In the genomic region with DNA sequence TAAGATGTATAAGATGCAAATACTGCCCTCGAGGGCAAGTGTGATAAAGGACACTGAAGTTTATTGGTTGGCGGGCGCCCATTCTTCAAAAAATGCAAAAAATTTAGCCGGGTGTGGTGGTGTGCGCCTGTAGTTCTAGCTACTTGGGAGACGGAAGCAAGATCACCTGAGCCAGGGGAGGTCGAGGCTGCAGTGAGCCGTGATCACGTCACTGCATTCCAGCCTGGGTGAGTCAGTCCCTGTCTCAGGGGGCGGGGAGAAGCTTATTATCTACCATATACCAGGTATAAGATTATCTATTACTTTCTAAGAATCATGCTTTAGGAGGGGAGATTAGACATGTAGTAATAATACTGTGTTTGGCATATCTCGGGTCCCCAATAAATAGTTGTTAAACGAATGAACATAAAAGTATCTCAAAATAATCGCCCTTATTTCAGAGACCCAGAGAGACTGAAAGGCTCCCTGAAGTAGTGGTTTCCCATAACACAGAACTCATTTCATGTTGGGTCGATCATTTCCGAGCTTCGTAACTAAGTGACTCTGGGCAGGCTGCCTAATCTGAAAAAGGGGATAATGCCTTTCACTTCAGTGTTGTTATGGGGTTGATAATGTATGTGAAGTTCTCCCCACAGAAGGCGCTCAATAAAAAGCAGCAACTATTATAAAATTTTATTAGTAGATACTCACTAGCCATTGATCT, we compare ENCODE assay signal across 1 cellular context.
TF ChIP-seq lines count a peak whose summit lies in the region.

No MANE protein-coding gene starts in this region.

TF ChIP-seq in K562, 482 proteins besides CTCF, POLR2A, EP300 and RAD21 (continued from another document):
- TF ChIP-seq, protein P1, sequence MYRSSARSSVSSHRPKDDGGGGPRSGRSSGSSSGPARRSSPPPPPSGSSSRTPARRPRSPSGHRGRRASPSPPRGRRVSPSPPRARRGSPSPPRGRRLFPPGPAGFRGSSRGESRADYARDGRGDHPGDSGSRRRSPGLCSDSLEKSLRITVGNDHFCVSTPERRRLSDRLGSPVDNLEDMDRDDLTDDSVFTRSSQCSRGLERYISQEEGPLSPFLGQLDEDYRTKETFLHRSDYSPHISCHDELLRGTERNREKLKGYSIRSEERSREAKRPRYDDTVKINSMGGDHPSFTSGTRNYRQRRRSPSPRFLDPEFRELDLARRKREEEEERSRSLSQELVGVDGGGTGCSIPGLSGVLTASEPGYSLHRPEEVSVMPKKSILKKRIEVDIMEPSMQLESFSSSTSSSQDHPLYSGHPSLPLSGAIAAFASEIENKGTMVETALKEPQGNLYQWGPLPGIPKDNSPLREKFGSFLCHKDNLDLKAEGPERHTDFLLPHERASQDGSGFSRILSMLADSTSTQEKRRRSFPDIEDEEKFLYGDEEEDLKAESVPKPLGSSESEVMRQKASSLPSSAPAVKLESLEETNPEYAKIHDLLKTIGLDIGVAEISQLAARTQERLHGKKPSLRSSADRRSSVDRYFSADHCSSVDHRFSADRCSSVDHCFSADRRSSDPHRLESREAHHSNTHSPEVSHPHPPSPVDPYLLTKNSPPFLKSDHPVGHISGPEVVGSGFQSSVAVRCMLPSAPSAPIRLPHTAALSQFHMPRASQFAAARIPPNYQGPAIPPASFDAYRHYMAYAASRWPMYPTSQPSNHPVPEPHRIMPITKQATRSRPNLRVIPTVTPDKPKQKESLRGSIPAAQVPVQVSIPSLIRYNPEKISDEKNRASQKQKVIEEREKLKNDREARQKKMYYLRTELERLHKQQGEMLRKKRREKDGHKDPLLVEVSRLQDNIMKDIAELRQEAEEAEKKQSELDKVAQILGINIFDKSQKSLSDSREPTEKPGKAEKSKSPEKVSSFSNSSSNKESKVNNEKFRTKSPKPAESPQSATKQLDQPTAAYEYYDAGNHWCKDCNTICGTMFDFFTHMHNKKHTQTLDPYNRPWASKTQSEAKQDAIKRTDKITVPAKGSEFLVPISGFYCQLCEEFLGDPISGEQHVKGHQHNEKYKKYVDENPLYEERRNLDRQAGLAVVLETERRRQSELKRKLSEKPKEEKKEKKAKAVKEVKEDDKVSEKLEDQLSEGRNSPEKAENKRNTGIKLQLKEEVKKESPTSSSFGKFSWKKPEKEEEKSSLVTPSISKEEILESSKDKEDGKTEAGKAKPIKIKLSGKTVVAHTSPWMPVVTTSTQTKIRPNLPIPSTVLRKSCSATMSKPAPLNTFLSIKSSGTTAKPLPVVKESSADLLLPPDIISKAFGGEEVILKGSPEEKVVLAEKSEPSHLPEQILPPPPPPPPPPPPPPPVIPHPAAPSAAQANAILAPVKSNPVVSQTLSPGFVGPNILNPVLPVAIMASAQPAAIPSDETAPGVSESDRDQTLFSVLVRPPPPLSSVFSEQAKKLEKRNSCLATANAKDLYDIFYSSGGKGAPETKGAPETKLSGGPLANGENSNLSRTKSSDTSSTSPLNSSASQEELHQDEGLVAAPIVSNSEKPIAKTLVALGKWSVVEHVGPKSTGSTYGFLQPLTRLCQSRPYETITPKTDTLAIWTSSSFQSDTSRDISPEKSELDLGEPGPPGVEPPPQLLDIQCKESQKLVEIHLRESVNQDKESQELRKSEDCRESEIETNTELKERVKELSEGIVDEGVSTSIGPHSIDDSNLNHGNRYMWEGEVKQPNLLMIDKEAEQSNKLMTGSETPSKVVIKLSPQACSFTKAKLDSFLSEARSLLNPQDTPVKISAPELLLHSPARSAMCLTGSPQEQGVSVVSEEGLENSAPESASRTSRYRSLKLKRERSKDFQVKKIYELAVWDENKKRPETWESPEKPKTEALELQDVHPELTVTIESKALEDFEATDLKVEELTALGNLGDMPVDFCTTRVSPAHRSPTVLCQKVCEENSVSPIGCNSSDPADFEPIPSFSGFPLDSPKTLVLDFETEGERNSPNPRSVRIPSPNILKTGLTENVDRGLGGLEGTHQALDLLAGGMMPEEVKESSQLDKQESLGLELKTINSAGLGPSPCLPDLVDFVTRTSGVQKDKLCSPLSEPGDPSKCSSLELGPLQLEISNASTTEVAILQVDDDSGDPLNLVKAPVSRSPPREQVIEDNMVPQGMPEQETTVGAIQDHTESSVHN (IDR thresholded peaks at IDR 0.05; ENCODE audit: borderline replicate concordance in 1 of 2, low read depth in 1 of 2) = peak in 1 of 2 experiments; percentile 58; a peak in 1 of 4 replicates
- TF ChIP-seq ZNF707 (CRISPR knock-in tag; conservative IDR thresholded peaks at IDR 0.05) = no peak
- no peak for TF ChIP-seq ZNF57 (CRISPR knock-in tag; IDR thresholded peaks at IDR 0.05)
- 0 out of 2 replicates have a peak, but pooled peaks have one; percentile 27 for TF ChIP-seq MTA3 (IDR thresholded peaks at IDR 0.05; ENCODE audit: borderline replicate concordance)
- peak; percentile 78 for TF ChIP-seq ADNP (tag; IDR thresholded peaks at IDR 0.05)
- TF ChIP-seq TBL1XR1 (IDR thresholded peaks at IDR 0.05; ENCODE audit: low read length in 2 of 2) = peak in 1 of 2 experiments; percentile 69; a peak in 1 of 4 replicates
- no peak for TF ChIP-seq ELF1 (tag; IDR thresholded peaks at IDR 0.05)
- peak; percentile 85 for TF ChIP-seq ZEB2 (IDR thresholded peaks at IDR 0.05)
- TF ChIP-seq MYC (IDR thresholded peaks at IDR 0.05; ENCODE audit: low read depth, low read length) = no peak
- TF ChIP-seq MYC (CRISPR knock-in tag; IDR thresholded peaks at IDR 0.05; ENCODE audit: borderline replicate concordance, low read depth) = no peak; the same call in 1 of the 2 replicates
- TF ChIP-seq ZNF239 (CRISPR knock-in tag; IDR thresholded peaks at IDR 0.05) = no peak
- peak; percentile 98 for TF ChIP-seq JUND (IDR thresholded peaks at IDR 0.05; ENCODE audit: borderline replicate concordance, low read depth, low read length)
- TF ChIP-seq JUND (tag; IDR thresholded peaks at IDR 0.05; ENCODE audit: borderline replicate concordance, low read depth, low read length) = peak; percentile 96
- TF ChIP-seq NFE2 (IDR thresholded peaks at IDR 0.05; ENCODE audit: low read depth) = 0 out of 2 replicates have a peak, but pooled peaks have one; percentile 7
- TF ChIP-seq RCOR1 (IDR thresholded peaks at IDR 0.05; ENCODE audit: borderline replicate concordance in 1 of 2, low read depth in 2 of 2, low read length in 2 of 2) = peak in 1 of 2 experiments; percentile 80; a peak in 1 of 4 replicates
- TF ChIP-seq SMARCA4 (IDR thresholded peaks at IDR 0.05) = peak; percentile 92
- TF ChIP-seq, protein P2, sequence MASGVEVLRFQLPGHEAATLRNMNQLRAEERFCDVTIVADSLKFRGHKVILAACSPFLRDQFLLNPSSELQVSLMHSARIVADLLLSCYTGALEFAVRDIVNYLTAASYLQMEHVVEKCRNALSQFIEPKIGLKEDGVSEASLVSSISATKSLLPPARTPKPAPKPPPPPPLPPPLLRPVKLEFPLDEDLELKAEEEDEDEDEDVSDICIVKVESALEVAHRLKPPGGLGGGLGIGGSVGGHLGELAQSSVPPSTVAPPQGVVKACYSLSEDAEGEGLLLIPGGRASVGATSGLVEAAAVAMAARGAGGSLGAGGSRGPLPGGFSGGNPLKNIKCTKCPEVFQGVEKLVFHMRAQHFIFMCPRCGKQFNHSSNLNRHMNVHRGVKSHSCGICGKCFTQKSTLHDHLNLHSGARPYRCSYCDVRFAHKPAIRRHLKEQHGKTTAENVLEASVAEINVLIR (CRISPR knock-in tag; IDR thresholded peaks at IDR 0.05) = no peak
- peak; percentile 21; the same call in 1 of the 2 replicates for TF ChIP-seq PML (IDR thresholded peaks at IDR 0.05; ENCODE audit: low read length)
- TF ChIP-seq, protein P3, sequence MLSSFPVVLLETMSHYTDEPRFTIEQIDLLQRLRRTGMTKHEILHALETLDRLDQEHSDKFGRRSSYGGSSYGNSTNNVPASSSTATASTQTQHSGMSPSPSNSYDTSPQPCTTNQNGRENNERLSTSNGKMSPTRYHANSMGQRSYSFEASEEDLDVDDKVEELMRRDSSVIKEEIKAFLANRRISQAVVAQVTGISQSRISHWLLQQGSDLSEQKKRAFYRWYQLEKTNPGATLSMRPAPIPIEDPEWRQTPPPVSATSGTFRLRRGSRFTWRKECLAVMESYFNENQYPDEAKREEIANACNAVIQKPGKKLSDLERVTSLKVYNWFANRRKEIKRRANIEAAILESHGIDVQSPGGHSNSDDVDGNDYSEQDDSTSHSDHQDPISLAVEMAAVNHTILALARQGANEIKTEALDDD (IDR thresholded peaks at IDR 0.05) = peak; percentile 93
